In genomic region chr11:12518606-12519385, GRCh38 we compare ENCODE assay signal across 22 cellular contexts.
"Had no signal": no experiment of that assay in that cellular context is flagged by ENCODE, and none has a peak within 500 bp of the region (broad histone marks: within the 10 kb centered on the region; RNA-seq: fewer than 3 reads in every experiment).

No MANE protein-coding gene starts in this region.

- H3K27me3 ChIP-seq: colonic mucosa, dorsolateral prefrontal cortex, esophagus muscularis mucosa, right lobe of liver, upper lobe of left lung had no signal

- H3K27ac Mint-ChIP-seq: activated B cell treated with CpG ODN at 0.5 μM for 24 hours; activated CD4-positive, alpha-beta T cell treated with anti-CD3 and anti-CD28 coated beads for 36 hours; memory B cell; natural killer cell treated with Interleukin-12 subunit alpha and Interleukin-12 subunit beta and Interleukin-15 and Interleukin-18, amount 100 ng/mL, for 72 hours; T-helper 17 cell had no signal

- H3K27ac ChIP-seq: colonic mucosa, dorsolateral prefrontal cortex, parathyroid adenoma, right lobe of liver, thoracic aorta, upper lobe of left lung had no signal

- H3K79me2 ChIP-seq: parathyroid adenoma had no signal

- H3K36me3 ChIP-seq: colonic mucosa, right lobe of liver had no signal

- H3K9ac ChIP-seq: parathyroid adenoma had no signal

- H3K9me3 ChIP-seq: colonic mucosa, esophagus muscularis mucosa, right lobe of liver, thoracic aorta, upper lobe of left lung had no signal

- H3K4me3 Mint-ChIP-seq: activated B cell treated with CpG ODN at 0.5 μM for 24 hours; activated CD4-positive, alpha-beta T cell treated with anti-CD3 and anti-CD28 coated beads for 36 hours; memory B cell; natural killer cell treated with Interleukin-12 subunit alpha and Interleukin-12 subunit beta and Interleukin-15 and Interleukin-18, amount 100 ng/mL, for 72 hours; T-helper 17 cell had no signal

- H2AFZ ChIP-seq: parathyroid adenoma had no signal

- DNase-seq: activated B cell treated with CpG ODN at 0.5 μM for 24 hours; activated CD4-positive, alpha-beta T cell treated with anti-CD3 and anti-CD28 coated beads for 36 hours; activated CD4-positive, alpha-beta T cell treated with anti-CD3 and anti-CD28 coated beads, Interleukin-2, amount 50 U/mL, for 48 hours; activated CD8-positive, alpha-beta memory T cell treated with anti-CD3 and anti-CD28 coated beads, Interleukin-2, amount 50 U/mL, for 48 hours; activated naive CD4-positive, alpha-beta T cell treated with Interleukin-2 at 50 U/mL for 16 hours; activated T-cell treated with anti-CD3 and anti-CD28 coated beads, Interleukin-2, amount 50 U/mL, for 48 hours; amygdala; colonic mucosa; dorsolateral prefrontal cortex; hippocampal formation; left cardiac atrium; nucleus accumbens; right lobe of liver; stimulated activated CD4-positive, alpha-beta T cell treated with anti-CD3 and anti-CD28 coated beads, Interleukin-2, amount 100 ng/mL, for 48 hours; stimulated activated naive CD4-positive, alpha-beta T cell; T-helper 17 cell; upper lobe of left lung had no signal

- ATAC-seq: activated CD4-positive, alpha-beta T cell treated with anti-CD3 and anti-CD28 coated beads for 36 hours; left cardiac atrium; right lobe of liver; T-helper 17 cell had no signal

- H3K4me3 ChIP-seq: colonic mucosa, dorsolateral prefrontal cortex, esophagus muscularis mucosa, right lobe of liver, thoracic aorta, upper lobe of left lung had no signal

- H3K27me3 Mint-ChIP-seq: activated B cell treated with CpG ODN at 0.5 μM for 24 hours, memory B cell had no signal

- H3K4me1 ChIP-seq: colonic mucosa, parathyroid adenoma, right lobe of liver, upper lobe of left lung had no signal

- H3K4me1 Mint-ChIP-seq: activated B cell treated with CpG ODN at 0.5 μM for 24 hours; activated CD4-positive, alpha-beta T cell treated with anti-CD3 and anti-CD28 coated beads for 36 hours; memory B cell; T-helper 17 cell had no signal

- H3K9me3 Mint-ChIP-seq: activated B cell treated with CpG ODN at 0.5 μM for 24 hours; memory B cell; natural killer cell treated with Interleukin-12 subunit alpha and Interleukin-12 subunit beta and Interleukin-15 and Interleukin-18, amount 100 ng/mL, for 72 hours had no signal

- H3K36me3 Mint-ChIP-seq: memory B cell; natural killer cell treated with Interleukin-12 subunit alpha and Interleukin-12 subunit beta and Interleukin-15 and Interleukin-18, amount 100 ng/mL, for 72 hours had no signal
